Comparison of ENCODE assay signal across 11 cellular contexts in genomic region chr6:167242495-167243155, GRCh38. TPM values are rescaled to one million over a fixed set of nuclear protein-coding genes. Genes with fewer than 3 reads are reported as not detected.
"Had no signal": no experiment of that assay in that cellular context is flagged by ENCODE, and none has a peak within 500 bp of the region (broad histone marks: within the 10 kb centered on the region; RNA-seq: fewer than 3 reads in every experiment).

No MANE protein-coding gene starts in this region.

RNA-seq across cellular contexts. Expression of gene UNC93A, which starts 48.5 kb away (rescaled TPM):
- total RNA-seq: dermis microvascular lymphatic vessel endothelial cell, epithelial cell of proximal tubule, gastrocnemius medialis, left ventricle myocardium superior, mammary epithelial cell, osteoblast, sciatic nerve, subcutaneous adipose tissue, T-helper 17 cell, thoracic aorta had no signal
- polyA plus RNA-seq: adipose tissue, mammary epithelial cell had no signal
